In genomic region chrX:51242212-51242611, GRCh38 we compare ENCODE assay signal across 8 cellular contexts.
"Had no signal": no experiment of that assay in that cellular context is flagged by ENCODE, and none has a peak within 500 bp of the region (broad histone marks: within the 10 kb centered on the region; RNA-seq: fewer than 3 reads in every experiment).

No MANE protein-coding gene starts in this region.

- H3K4me3 ChIP-seq: GM12878 had no signal

- FAIRE-seq: G401.6, GM12878, GM12891, GM12892, GM18507, GM19239 had no signal

- ATAC-seq: GM12878 had no signal

- DNase-seq: GDM1, GF-D8 had no signal
